ENCODE assay signal across 7 cellular contexts in genomic region chr1:45067806-45068205, GRCh38.
"Had no signal": no experiment of that assay in that cellular context is flagged by ENCODE, and none has a peak within 500 bp of the region (broad histone marks: within the 10 kb centered on the region; RNA-seq: fewer than 3 reads in every experiment).

No MANE protein-coding gene starts in this region.

- DNase-seq: GDM1, GF-D8 had no signal

- FAIRE-seq: GM12878, GM12891, GM12892, GM18507, GM19239 had no signal

- ATAC-seq: GM12878 had no signal
